ENCODE assay signal across 21 cellular contexts in genomic region chr10:35035641-35036040, GRCh38.
"Had no signal": no experiment of that assay in that cellular context is flagged by ENCODE, and none has a peak within 500 bp of the region (broad histone marks: within the 10 kb centered on the region; RNA-seq: fewer than 3 reads in every experiment).

No MANE protein-coding gene starts in this region.

- H3K4me3 ChIP-seq: adrenal gland, body of pancreas, esophagus squamous epithelium, gastrocnemius medialis, heart left ventricle, lower lobe of right lung, ovary, spleen had no signal

- H3K9me3 Mint-ChIP-seq: activated naive CD4-positive, alpha-beta T cell treated with anti-CD3 and anti-CD28 coated beads for 36 hours; activated T-helper 17 cell treated with anti-CD3 and anti-CD28 coated beads, Interleukin-2, amount 50 U/mL, for 72 hours; stimulated activated naive CD8-positive, alpha-beta T cell treated with anti-CD3 and anti-CD28 coated beads, Interleukin-15, amount 100 ng/mL, for 72 hours; T-cell had no signal

- H3K4me1 Mint-ChIP-seq: activated T-helper 17 cell treated with anti-CD3 and anti-CD28 coated beads, Interleukin-2, amount 50 U/mL, for 72 hours; stimulated activated naive CD8-positive, alpha-beta T cell treated with anti-CD3 and anti-CD28 coated beads, Interleukin-15, amount 100 ng/mL, for 72 hours had no signal

- ATAC-seq: activated CD4-positive, CD25-positive, alpha-beta regulatory T cell treated with anti-CD3 and anti-CD28 coated beads, Interleukin-2, amount 50 U/mL, for 24 hours; activated T-helper 17 cell treated with anti-CD3 and anti-CD28 coated beads, Interleukin-2, amount 50 U/mL, for 72 hours; body of pancreas; gastrocnemius medialis; heart left ventricle; left cardiac atrium; lower lobe of right lung; sciatic nerve; stimulated activated naive CD8-positive, alpha-beta T cell treated with anti-CD3 and anti-CD28 coated beads, Interleukin-15, amount 100 ng/mL, for 72 hours; T-cell had no signal

- H3K4me1 ChIP-seq: body of pancreas, gastrocnemius medialis, heart left ventricle, lower lobe of right lung had no signal

- H3K36me3 ChIP-seq: ovary had no signal

- H3K4me3 Mint-ChIP-seq: activated naive CD4-positive, alpha-beta T cell treated with anti-CD3 and anti-CD28 coated beads for 36 hours; activated T-helper 17 cell treated with anti-CD3 and anti-CD28 coated beads, Interleukin-2, amount 50 U/mL, for 72 hours; stimulated activated naive CD8-positive, alpha-beta T cell treated with anti-CD3 and anti-CD28 coated beads, Interleukin-15, amount 100 ng/mL, for 72 hours; T-cell had no signal

- DNase-seq: activated CD4-positive, alpha-beta T cell treated with anti-CD3 and anti-CD28 coated beads, Interleukin-2, amount 50 U/mL, for 1 hour; activated naive CD4-positive, alpha-beta T cell treated with anti-CD3 and anti-CD28 coated beads for 36 hours; adrenal gland; body of pancreas; central memory CD4-positive, alpha-beta T cell; cortex of kidney; effector CD8-positive, alpha-beta T cell; esophagus squamous epithelium; gastrocnemius medialis; heart left ventricle; left cardiac atrium; lower lobe of right lung; midbrain; ovary; spleen; stimulated activated naive CD8-positive, alpha-beta T cell treated with anti-CD3 and anti-CD28 coated beads, Interleukin-15, amount 100 ng/mL, for 72 hours; T-cell; T-helper 9 cell had no signal

- H3K27me3 ChIP-seq: adrenal gland, body of pancreas, esophagus squamous epithelium, gastrocnemius medialis, heart left ventricle, ovary, spleen had no signal

- H3K9me3 ChIP-seq: adrenal gland, body of pancreas, esophagus squamous epithelium, gastrocnemius medialis, heart left ventricle, lower lobe of right lung, ovary, spleen had no signal

- H3K27me3 Mint-ChIP-seq: activated T-helper 17 cell treated with anti-CD3 and anti-CD28 coated beads, Interleukin-2, amount 50 U/mL, for 72 hours; stimulated activated naive CD8-positive, alpha-beta T cell treated with anti-CD3 and anti-CD28 coated beads, Interleukin-15, amount 100 ng/mL, for 72 hours; T-cell had no signal

- H3K27ac ChIP-seq: adrenal gland, body of pancreas, esophagus squamous epithelium, gastrocnemius medialis, heart left ventricle, lower lobe of right lung, ovary, spleen had no signal

- H3K27ac Mint-ChIP-seq: activated naive CD4-positive, alpha-beta T cell treated with anti-CD3 and anti-CD28 coated beads for 36 hours; activated T-helper 17 cell treated with anti-CD3 and anti-CD28 coated beads, Interleukin-2, amount 50 U/mL, for 72 hours had no signal
